Comparison of ENCODE assay signal across 17 cellular contexts in genomic region chr7:155483245-155483644, GRCh38. TPM values are rescaled to one million over a fixed set of nuclear protein-coding genes. Genes with fewer than 3 reads are reported as not detected.
DNase-seq lines count a peak whose midpoint lies in the region; ATAC-seq and TF ChIP-seq lines count a peak whose summit lies in the region.
"Had no signal": no experiment of that assay in that cellular context is flagged by ENCODE, and none has a peak within 500 bp of the region (broad histone marks: within the 10 kb centered on the region; RNA-seq: fewer than 3 reads in every experiment).

No MANE protein-coding gene starts in this region.

- peaks cover 5% of the 10 kb centered on the region for H3K9me3 Mint-ChIP-seq in activated CD8-positive, alpha-beta memory T cell treated with anti-CD3 and anti-CD28 coated beads, Interleukin-2, amount 10 ng/mL, durations not matched to agents 7 days and 5 days (ENCODE audit: low read depth)
- peaks cover 4% of the 10 kb centered on the region for H3K9me3 Mint-ChIP-seq in activated T-helper 1 cell treated with anti-CD3 and anti-CD28 coated beads, Interleukin-12 subunit alpha, Interleukin-12 subunit beta, Interleukin-2, Interleukin-4 antibody, amounts not matched to agents 30 ng/mL and 10 ng/mL and 1 ng/mL, durations not matched to agents 14 hours and 24 hours and 36 hours
- peaks cover 3% of the 10 kb centered on the region for H3K9me3 Mint-ChIP-seq in neural crest cell

- H3K27me3 Mint-ChIP-seq in activated CD8-positive, alpha-beta memory T cell treated with anti-CD3 and anti-CD28 coated beads, Interleukin-2, amount 10 ng/mL, durations not matched to agents 7 days and 5 days = peaks cover 42% of the 10 kb centered on the region
- H3K27me3 Mint-ChIP-seq in activated T-helper 1 cell treated with anti-CD3 and anti-CD28 coated beads, Interleukin-12 subunit alpha, Interleukin-12 subunit beta, Interleukin-2, Interleukin-4 antibody, amounts not matched to agents 30 ng/mL and 10 ng/mL and 1 ng/mL, durations not matched to agents 14 hours and 24 hours and 36 hours (ENCODE audit: insufficient read depth) = peaks cover 22% of the 10 kb centered on the region
- H3K27me3 Mint-ChIP-seq in neural crest cell (ENCODE audit: low read depth) = peaks cover 6% of the 10 kb centered on the region

- no peak for TF ChIP-seq CTCF in neural crest cell (conservative IDR thresholded peaks at IDR 0.05)

- peaks cover 5% of the 10 kb centered on the region for H3K4me1 Mint-ChIP-seq in activated CD8-positive, alpha-beta memory T cell treated with anti-CD3 and anti-CD28 coated beads, Interleukin-2, amount 10 ng/mL, durations not matched to agents 7 days and 5 days
- no peaks in the 10 kb centered on the region for H3K4me1 Mint-ChIP-seq in activated T-helper 1 cell treated with anti-CD3 and anti-CD28 coated beads, Interleukin-12 subunit alpha, Interleukin-12 subunit beta, Interleukin-2, Interleukin-4 antibody, amounts not matched to agents 30 ng/mL and 10 ng/mL and 1 ng/mL, durations not matched to agents 14 hours and 24 hours and 36 hours (ENCODE audit: low read depth)
- H3K4me1 Mint-ChIP-seq in neural crest cell = peaks cover 47% of the 10 kb centered on the region

- intact Hi-C loops in activated T-helper 1 cell treated with anti-CD3 and anti-CD28 coated beads, Interleukin-12 subunit alpha, Interleukin-12 subunit beta, Interleukin-2, Interleukin-4 antibody, amounts not matched to agents 30 ng/mL and 10 ng/mL and 1 ng/mL, durations not matched to agents 14 hours and 24 hours and 36 hours (cut with micrococcal nuclease) = no loop called here

- CTCF ChIA-PET in activated CD8-positive, alpha-beta memory T cell treated with anti-CD3 and anti-CD28 coated beads, Interleukin-2, amount 10 ng/mL, durations not matched to agents 7 days and 5 days (lab: Charles Lee) = no interaction called here

- H3K36me3 Mint-ChIP-seq in activated CD8-positive, alpha-beta memory T cell treated with anti-CD3 and anti-CD28 coated beads, Interleukin-2, amount 10 ng/mL, durations not matched to agents 7 days and 5 days = peaks cover 2% of the 10 kb centered on the region
- no peaks in the 10 kb centered on the region for H3K36me3 Mint-ChIP-seq in activated T-helper 1 cell treated with anti-CD3 and anti-CD28 coated beads, Interleukin-12 subunit alpha, Interleukin-12 subunit beta, Interleukin-2, Interleukin-4 antibody, amounts not matched to agents 30 ng/mL and 10 ng/mL and 1 ng/mL, durations not matched to agents 14 hours and 24 hours and 36 hours (ENCODE audit: low read depth)
- no peaks in the 10 kb centered on the region for H3K36me3 Mint-ChIP-seq in neural crest cell (ENCODE audit: low read depth)

- DNase-seq in activated CD8-positive, alpha-beta memory T cell treated with anti-CD3 and anti-CD28 coated beads, Interleukin-2, amount 10 ng/mL, durations not matched to agents 7 days and 5 days = no peak
- DNase-seq in activated CD8-positive, alpha-beta memory T cell treated with anti-CD3 and anti-CD28 coated beads, Interleukin-2, amount 50 U/mL, for 48 hours = no peak
- DNase-seq in ELF-1 (ENCODE audit: low read depth, low spot score) (peak; percentile 34), neural crest cell (ENCODE audit: low read depth, low spot score) (no peak), middle frontal gyrus (ENCODE audit: extremely low spot score, low spot score) (no peak), GM19240 (ENCODE audit: insufficient read length, low spot score) (no peak)
- no peak for DNase-seq in activated T-helper 1 cell treated with anti-CD3 and anti-CD28 coated beads, Interleukin-12 subunit alpha, Interleukin-12 subunit beta, Interleukin-2, Interleukin-4 antibody, amounts not matched to agents 30 ng/mL and 10 ng/mL and 1 ng/mL, durations not matched to agents 14 hours and 24 hours and 36 hours (ENCODE audit: low spot score)
- DNase-seq: activated CD4-positive, alpha-beta T cell treated with anti-CD3 and anti-CD28 coated beads for 48 hours; foreskin melanocyte; IMR-90; left lung; NCI-H1105; OCI-M1; SIG-M5; stimulated activated CD4-positive, alpha-beta T cell treated with anti-CD3 and anti-CD28 coated beads, Interleukin-2, amount 100 ng/mL, for 48 hours had no signal

- H3K4me3 Mint-ChIP-seq in activated CD8-positive, alpha-beta memory T cell treated with anti-CD3 and anti-CD28 coated beads, Interleukin-2, amount 10 ng/mL, durations not matched to agents 7 days and 5 days = peak overlapping the region; percentile 36
- peak overlapping the region; percentile 63 for H3K4me3 Mint-ChIP-seq in activated T-helper 1 cell treated with anti-CD3 and anti-CD28 coated beads, Interleukin-12 subunit alpha, Interleukin-12 subunit beta, Interleukin-2, Interleukin-4 antibody, amounts not matched to agents 30 ng/mL and 10 ng/mL and 1 ng/mL, durations not matched to agents 14 hours and 24 hours and 36 hours
- no peak overlapping the region for H3K4me3 Mint-ChIP-seq in neural crest cell

- no peak for ATAC-seq in activated CD8-positive, alpha-beta memory T cell treated with anti-CD3 and anti-CD28 coated beads, Interleukin-2, amount 10 ng/mL, durations not matched to agents 7 days and 5 days
- no peak for ATAC-seq in GM18870 (IDR thresholded peaks at IDR 0.05; ENCODE audit: unreplicated experiment)

- peak overlapping the region; percentile 30 for H3K27ac Mint-ChIP-seq in activated CD8-positive, alpha-beta memory T cell treated with anti-CD3 and anti-CD28 coated beads, Interleukin-2, amount 10 ng/mL, durations not matched to agents 7 days and 5 days
- peak overlapping the region; percentile 55 for H3K27ac Mint-ChIP-seq in activated T-helper 1 cell treated with anti-CD3 and anti-CD28 coated beads, Interleukin-12 subunit alpha, Interleukin-12 subunit beta, Interleukin-2, Interleukin-4 antibody, amounts not matched to agents 30 ng/mL and 10 ng/mL and 1 ng/mL, durations not matched to agents 14 hours and 24 hours and 36 hours
- peak overlapping the region; percentile 3 for H3K27ac Mint-ChIP-seq in neural crest cell (ENCODE audit: unreplicated experiment)

RNA-seq across cellular contexts. Expression of gene EN2, which starts 25.3 kb away (rescaled TPM):
- not detected for total RNA-seq in activated CD8-positive, alpha-beta memory T cell treated with anti-CD3 and anti-CD28 coated beads, Interleukin-2, amount 10 ng/mL, durations not matched to agents 7 days and 5 days
- total RNA-seq in activated T-helper 1 cell treated with anti-CD3 and anti-CD28 coated beads, Interleukin-12 subunit alpha, Interleukin-12 subunit beta, Interleukin-2, Interleukin-4 antibody, amounts not matched to agents 30 ng/mL and 10 ng/mL and 1 ng/mL, durations not matched to agents 14 hours and 24 hours and 36 hours = not detected in 2 replicates
- 7.2 and 8.2 TPM in 2 replicates for total RNA-seq in neural crest cell
- total RNA-seq: astrocyte, IMR-90, left lung had no signal

Comparison
In these comparisons a context has a peak if more than half of its experiments do, and no peak if none do; other contexts are left out.
1. H3K27ac Mint-ChIP-seq: peak in every context shown above with its lines; median percentile 55 in activated T-helper 1 cell treated with anti-CD3 and anti-CD28 coated beads, Interleukin-12 subunit alpha, Interleukin-12 subunit beta, Interleukin-2, Interleukin-4 antibody, amounts not matched to agents 30 ng/mL and 10 ng/mL and 1 ng/mL, durations not matched to agents 14 hours and 24 hours and 36 hours; 30 in activated CD8-positive, alpha-beta memory T cell treated with anti-CD3 and anti-CD28 coated beads, Interleukin-2, amount 10 ng/mL, durations not matched to agents 7 days and 5 days; 3 in neural crest cell.